In the genomic region with DNA sequence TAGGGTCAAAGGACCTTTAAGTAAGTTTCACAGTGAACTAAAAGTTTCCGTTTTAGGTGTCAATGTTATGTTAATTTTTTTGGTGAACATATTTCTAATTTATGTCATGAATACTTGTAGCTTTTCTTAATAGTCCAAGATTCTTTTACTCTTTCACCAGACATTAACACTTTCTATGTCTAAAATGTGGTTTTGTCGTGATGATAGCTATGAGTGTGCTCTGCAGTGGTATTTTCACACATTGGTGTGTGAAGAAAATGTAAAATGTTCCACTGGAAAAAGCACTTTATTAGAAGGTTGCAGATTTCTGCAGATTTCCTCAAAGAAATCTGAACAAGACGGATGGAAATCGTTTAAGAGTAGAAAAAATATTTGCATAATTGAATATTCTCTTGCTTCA, we compare ENCODE assay signal across 28 cellular contexts.
"Had no signal": no experiment of that assay in that cellular context is flagged by ENCODE, and none has a peak within 500 bp of the region (broad histone marks: within the 10 kb centered on the region; RNA-seq: fewer than 3 reads in every experiment).

No MANE protein-coding gene starts in this region.

- ATAC-seq: stimulated activated effector memory CD8-positive, alpha-beta T cell treated with anti-CD3 and anti-CD28 coated beads, Interleukin-12 subunit alpha, Interleukin-12 subunit beta, amount 100 ng/mL, for 72 hours; stimulated activated memory B cell treated with anti-CD40 and anti-IgM and Interleukin-4, amounts not matched to agents 10 μg/mL and 1 μg/mL and 100 μg/mL, for 72 hours; stimulated activated naive B cell treated with anti-CD40 and anti-IgM and Interleukin-4, amounts not matched to agents 10 μg/mL and 1 μg/mL and 100 μg/mL, for 72 hours; stimulated activated naive CD8-positive, alpha-beta T cell treated with anti-CD3 and anti-CD28 coated beads, Interleukin-15, amount 100 ng/mL, for 72 hours; stimulated activated naive CD8-positive, alpha-beta T cell treated with anti-CD3 and anti-CD28 coated beads, Interleukin-15, Interleukin-2, amounts not matched to agents 100 U/mL and 50 U/mL, for 24 hours; upper lobe of right lung had no signal

- H3K9me3 ChIP-seq: stomach, suprapubic skin, testis, thoracic aorta, thyroid gland, tibial artery, tibial nerve, transverse colon, upper lobe of left lung, upper lobe of right lung, uterus, vagina had no signal

- H3K27me3 Mint-ChIP-seq: stimulated activated memory B cell treated with anti-CD40 and anti-IgM and Interleukin-4, amounts not matched to agents 10 μg/mL and 1 μg/mL and 100 μg/mL, for 72 hours; stimulated activated naive CD8-positive, alpha-beta T cell treated with anti-CD3 and anti-CD28 coated beads, Interleukin-15, amount 100 ng/mL, for 72 hours; stimulated activated naive CD8-positive, alpha-beta T cell treated with anti-CD3 and anti-CD28 coated beads, Interleukin-15, Interleukin-2, amounts not matched to agents 100 ng/mL and 50 ng/mL, for 24 hours; type B pancreatic cell had no signal

- H3K4me3 Mint-ChIP-seq: stimulated activated effector memory CD8-positive, alpha-beta T cell treated with anti-CD3 and anti-CD28 coated beads, Interleukin-12 subunit alpha, Interleukin-12 subunit beta, amount 100 ng/mL, for 72 hours; stimulated activated memory B cell treated with anti-CD40 and anti-IgM and Interleukin-4, amounts not matched to agents 10 μg/mL and 1 μg/mL and 100 μg/mL, for 72 hours; stimulated activated naive B cell treated with anti-CD40 and anti-IgM and Interleukin-4, amounts not matched to agents 10 μg/mL and 1 μg/mL and 100 μg/mL, for 72 hours; stimulated activated naive CD8-positive, alpha-beta T cell treated with anti-CD3 and anti-CD28 coated beads, Interleukin-15, amount 100 ng/mL, for 72 hours; stimulated activated naive CD8-positive, alpha-beta T cell treated with anti-CD3 and anti-CD28 coated beads, Interleukin-15, Interleukin-2, amounts not matched to agents 100 ng/mL and 50 ng/mL, for 24 hours; type B pancreatic cell had no signal

- H3K27ac ChIP-seq: stomach, suprapubic skin, testis, thoracic aorta, thyroid gland, tibial artery, tibial nerve, transverse colon, upper lobe of left lung, upper lobe of right lung, uterus, vagina had no signal

- H3K27ac Mint-ChIP-seq: stimulated activated effector memory CD8-positive, alpha-beta T cell treated with anti-CD3 and anti-CD28 coated beads, Interleukin-12 subunit alpha, Interleukin-12 subunit beta, amount 100 ng/mL, for 72 hours; stimulated activated memory B cell treated with anti-CD40 and anti-IgM and Interleukin-4, amounts not matched to agents 10 μg/mL and 1 μg/mL and 100 μg/mL, for 72 hours; stimulated activated naive B cell treated with anti-CD40 and anti-IgM and Interleukin-4, amounts not matched to agents 10 μg/mL and 1 μg/mL and 100 μg/mL, for 72 hours; stimulated activated naive CD8-positive, alpha-beta T cell treated with anti-CD3 and anti-CD28 coated beads, Interleukin-15, amount 100 ng/mL, for 72 hours; stimulated activated naive CD8-positive, alpha-beta T cell treated with anti-CD3 and anti-CD28 coated beads, Interleukin-15, Interleukin-2, amounts not matched to agents 100 ng/mL and 50 ng/mL, for 24 hours; type B pancreatic cell had no signal

- H3K9me3 Mint-ChIP-seq: stimulated activated memory B cell treated with anti-CD40 and anti-IgM and Interleukin-4, amounts not matched to agents 10 μg/mL and 1 μg/mL and 100 μg/mL, for 72 hours; type B pancreatic cell had no signal

- H3K36me3 ChIP-seq: stomach, suprapubic skin, thoracic aorta, thyroid gland, tibial artery, tibial nerve, transverse colon, upper lobe of left lung, upper lobe of right lung, uterus, vagina had no signal

- H3K4me3 ChIP-seq: stomach, suprapubic skin, testis, thoracic aorta, thyroid gland, tibial artery, tibial nerve, transverse colon, upper lobe of left lung, upper lobe of right lung, uterus, vagina had no signal

- H3K4me1 Mint-ChIP-seq: stimulated activated effector memory CD8-positive, alpha-beta T cell treated with anti-CD3 and anti-CD28 coated beads, Interleukin-12 subunit alpha, Interleukin-12 subunit beta, amount 100 ng/mL, for 72 hours; stimulated activated memory B cell treated with anti-CD40 and anti-IgM and Interleukin-4, amounts not matched to agents 10 μg/mL and 1 μg/mL and 100 μg/mL, for 72 hours; stimulated activated naive B cell treated with anti-CD40 and anti-IgM and Interleukin-4, amounts not matched to agents 10 μg/mL and 1 μg/mL and 100 μg/mL, for 72 hours; stimulated activated naive CD8-positive, alpha-beta T cell treated with anti-CD3 and anti-CD28 coated beads, Interleukin-15, amount 100 ng/mL, for 72 hours had no signal

- H3K36me3 Mint-ChIP-seq: stimulated activated effector memory CD8-positive, alpha-beta T cell treated with anti-CD3 and anti-CD28 coated beads, Interleukin-12 subunit alpha, Interleukin-12 subunit beta, amount 100 ng/mL, for 72 hours; stimulated activated memory B cell treated with anti-CD40 and anti-IgM and Interleukin-4, amounts not matched to agents 10 μg/mL and 1 μg/mL and 100 μg/mL, for 72 hours; stimulated activated naive B cell treated with anti-CD40 and anti-IgM and Interleukin-4, amounts not matched to agents 10 μg/mL and 1 μg/mL and 100 μg/mL, for 72 hours; type B pancreatic cell had no signal

- H3K27me3 ChIP-seq: stomach, suprapubic skin, testis, thyroid gland, tibial artery, tibial nerve, transverse colon, upper lobe of left lung, upper lobe of right lung, uterus, vagina had no signal

- DNase-seq: stimulated activated CD4-positive, alpha-beta T cell treated with anti-CD3 and anti-CD28 coated beads, Interleukin-2, amount 100 ng/mL, for 48 hours; stimulated activated CD4-positive, alpha-beta T cell treated with anti-CD3 and anti-CD28 coated beads, Interleukin-4, amount 100 ng/mL, for 1 hour; stimulated activated CD4-positive, alpha-beta T cell treated with anti-CD3 and anti-CD28 coated beads, Interleukin-4, amount 100 ng/mL, for 24 hours; stimulated activated CD4-positive, alpha-beta T cell treated with anti-CD3 and anti-CD28 coated beads, Interleukin-4, amount 100 ng/mL, for 4 hours; stimulated activated CD8-positive, alpha-beta memory T cell treated with anti-CD3 and anti-CD28 coated beads, Interleukin-4, amount 100 ng/mL, for 48 hours; stimulated activated naive B cell treated with anti-CD40 and anti-IgM and Interleukin-4, amounts not matched to agents 10 μg/mL and 1 μg/mL and 100 μg/mL, for 72 hours; stimulated activated naive CD4-positive, alpha-beta T cell; stimulated activated naive CD4-positive, alpha-beta T cell treated with Interleukin-2 at 50 U/mL for 16 hours; stimulated activated naive CD8-positive, alpha-beta T cell treated with anti-CD3 and anti-CD28 coated beads, Interleukin-15, amount 100 ng/mL, for 72 hours; stimulated activated naive CD8-positive, alpha-beta T cell treated with anti-CD3 and anti-CD28 coated beads, Interleukin-15, Interleukin-2, amounts not matched to agents 100 U/mL and 50 U/mL, for 24 hours; stomach; substantia nigra; testis; thyroid gland; tibial artery; transverse colon; trophoblast cell; upper lobe of left lung; upper lobe of right lung; uterus had no signal

- H3K4me1 ChIP-seq: stomach, suprapubic skin, testis, thyroid gland, transverse colon, upper lobe of left lung, upper lobe of right lung, uterus, vagina had no signal
